ENCODE assay signal across 12 cellular contexts in genomic region chr2:239339726-239340654, GRCh38.
DNase-seq lines count a peak whose midpoint lies in the region; ATAC-seq and TF ChIP-seq lines count a peak whose summit lies in the region.
"Had no signal": no experiment of that assay in that cellular context is flagged by ENCODE, and none has a peak within 500 bp of the region (broad histone marks: within the 10 kb centered on the region; RNA-seq: fewer than 3 reads in every experiment).

No MANE protein-coding gene starts in this region.

- no peak overlapping the region for H3K4me3 ChIP-seq in CD8-positive, alpha-beta memory T cell (ENCODE audit: low read length)
- H3K4me3 ChIP-seq in lower lobe of right lung, result no peak overlapping the region
- H3K4me3 ChIP-seq: lung, skin epidermis had no signal

- peaks cover 0 to 3% of the 10 kb centered on the region in 2 donors for H3K27me3 Mint-ChIP-seq in CD8-positive, alpha-beta memory T cell

- intact Hi-C loops in lower lobe of right lung (cut with DNase I), result no loop called here
- intact Hi-C loops in cardiac septum (cut with DNase I), result no loop called here

- H3K27ac Mint-ChIP-seq in CD8-positive, alpha-beta memory T cell, result peak overlapping the region in 6 of 8 donors; percentile 25 to 87 (median 54)

- peak overlapping the region in 5 of 7 donors; percentile 12 to 62 (median 43) for H3K4me3 Mint-ChIP-seq in CD8-positive, alpha-beta memory T cell

- peaks cover 30 to 40% (median 34%) of the 10 kb centered on the region in 3 donors for H3K4me1 Mint-ChIP-seq in CD8-positive, alpha-beta memory T cell

- no peaks in the 10 kb centered on the region for H3K9me3 Mint-ChIP-seq in CD8-positive, alpha-beta memory T cell

- peaks cover 0 to 11% (median 7%) of the 10 kb centered on the region in 3 donors for H3K36me3 Mint-ChIP-seq in CD8-positive, alpha-beta memory T cell

- H3K9me3 ChIP-seq in CD8-positive, alpha-beta memory T cell (ENCODE audit: low read length), result no peaks in the 10 kb centered on the region
- H3K9me3 ChIP-seq in lower lobe of right lung, result no peaks in the 10 kb centered on the region

- peaks cover 15% of the 10 kb centered on the region for H3K4me1 ChIP-seq in CD8-positive, alpha-beta memory T cell (ENCODE audit: insufficient read depth, low read length)
- H3K4me1 ChIP-seq in lower lobe of right lung, result peaks cover 10% of the 10 kb centered on the region

- CTCF ChIA-PET in CD8-positive, alpha-beta memory T cell (lab: Charles Lee), result no interaction called here

- no peaks in the 10 kb centered on the region for H3K27me3 ChIP-seq in CD8-positive, alpha-beta memory T cell (ENCODE audit: insufficient read depth, low read length, poor library complexity, severe bottlenecking)
- H3K27me3 ChIP-seq in lower lobe of right lung (ENCODE audit: low read depth), result no peaks in the 10 kb centered on the region

- no peaks in the 10 kb centered on the region for H3K36me3 ChIP-seq in CD8-positive, alpha-beta memory T cell (ENCODE audit: insufficient read depth, low read length)
- H3K36me3 ChIP-seq in lower lobe of right lung, result no peaks in the 10 kb centered on the region

- no peak for DNase-seq in CD8-positive, alpha-beta memory T cell
- DNase-seq in MV-4-11 (lab: John Stamatoyannopoulos, UW), result peak; percentile 83
- DNase-seq in lower lobe of right lung, result no peak
- DNase-seq in CD1c-positive myeloid dendritic cell (ENCODE audit: extremely low spot score), result no peak
- no peak for DNase-seq in cardiac septum (ENCODE audit: low spot score)
- DNase-seq in EL, result no peak
- DNase-seq: NCI-H524 treated with DMSO at 0.1 percent for 48 hours, T-helper 9 cell had no signal

- H3K27ac ChIP-seq in CD8-positive, alpha-beta memory T cell (ENCODE audit: low read depth, low read length), result no peak overlapping the region
- H3K27ac ChIP-seq in lower lobe of right lung, result no peak overlapping the region
- H3K27ac ChIP-seq: skin epidermis had no signal

- peak; percentile 75 for ATAC-seq in GM21367 (IDR thresholded peaks at IDR 0.05; ENCODE audit: unreplicated experiment)
- ATAC-seq in lower lobe of right lung, result peak; percentile 23 to 36
- no peak for ATAC-seq in GM18867 (IDR thresholded peaks at IDR 0.05; ENCODE audit: unreplicated experiment)

- TF ChIP-seq CTCF in lower lobe of right lung (IDR thresholded peaks at IDR 0.05), result no peak

- POLR2A ChIA-PET in CD8-positive, alpha-beta memory T cell (lab: Charles Lee), result no interaction called here
